8 cellular contexts compared by ENCODE assay signal in genomic region chr16:85610059-85610445, GRCh38. TPM values are rescaled to one million over a fixed set of nuclear protein-coding genes. Genes with fewer than 3 reads are reported as not detected.
A peak's percentile ranks its signal among the peaks of the same experiment; 100 is the strongest.
DNase-seq lines count a peak whose midpoint lies in the region; ATAC-seq and TF ChIP-seq lines count a peak whose summit lies in the region.

No MANE protein-coding gene starts in this region.

- WGBS in mesenchymal stem cell, result 33% methylated on average over 11 of the region's 11 CpGs

- H3K27ac ChIP-seq in VCaP (peak overlapping the region; percentile 85), mesenchymal stem cell (ENCODE audit: low read length, poor library complexity, severe bottlenecking) (no peak overlapping the region), brain microvascular endothelial cell (no peak overlapping the region)

- in situ Hi-C loops in brain microvascular endothelial cell (cut with HindIII; ENCODE audit: low pct_ligation_motif_present, low sequenced_read_pairs), result no loop called here

- H3K9me3 ChIP-seq in mesenchymal stem cell (ENCODE audit: control insufficient read depth, low read length), result no peaks in the 10 kb centered on the region

- H3K14ac ChIP-seq in mesenchymal stem cell (ENCODE audit: low read length in 2 of 2), result no peak overlapping the region

- peaks cover 52% of the 10 kb centered on the region for H3K4me1 ChIP-seq in mesenchymal stem cell (ENCODE audit: control insufficient read depth, insufficient read depth, low read depth, low read length)

- no peaks in the 10 kb centered on the region for H3K27me3 ChIP-seq in mesenchymal stem cell (ENCODE audit: control insufficient read depth in 1 of 2, insufficient read depth in 1 of 2, low read length in 2 of 2)
- H3K27me3 ChIP-seq in brain microvascular endothelial cell (replicated peaks), result peaks cover 3% of the 10 kb centered on the region

- TF ChIP-seq CTCF in VCaP (conservative IDR thresholded peaks at IDR 0.05), result no peak
- no peak for TF ChIP-seq CTCF in brain microvascular endothelial cell (IDR thresholded peaks at IDR 0.05; ENCODE audit: low read depth, low read length, missing control alignments)

- peak overlapping the region; percentile 19 for H3K4me2 ChIP-seq in mesenchymal stem cell (ENCODE audit: low read length, poor library complexity, severe bottlenecking)

- no peaks in the 10 kb centered on the region for H3K27me3 Mint-ChIP-seq in stimulated activated naive CD8-positive, alpha-beta T cell treated with anti-CD3 and anti-CD28 coated beads, Interleukin-15, amount 100 ng/mL, for 72 hours

- H3K4me3 ChIP-seq in mesenchymal stem cell (ENCODE audit: insufficient read depth in 1 of 2, low read depth in 1 of 2, low read length in 2 of 2) (peak overlapping the region in 1 of 2 experiments; percentile 41), brain microvascular endothelial cell (ENCODE audit: low read depth, low read length) (no peak overlapping the region)

- DNase-seq in stimulated activated naive CD8-positive, alpha-beta T cell treated with anti-CD3 and anti-CD28 coated beads, Interleukin-15, amount 100 ng/mL, for 72 hours, result no peak
- DNase-seq in stimulated activated naive CD8-positive, alpha-beta T cell treated with anti-CD3 and anti-CD28 coated beads, Interleukin-15, Interleukin-2, amounts not matched to agents 100 U/mL and 50 U/mL, for 24 hours, result no peak
- no peak for DNase-seq in mesenchymal stem cell
- DNase-seq in CD1c-positive myeloid dendritic cell (ENCODE audit: extremely low spot score), result no peak
- no peak for DNase-seq in UCSD-AML1 (lab: John Stamatoyannopoulos, UW; ENCODE audit: unreplicated experiment)
- DNase-seq in brain microvascular endothelial cell, result no peak

- H3K4me1 Mint-ChIP-seq in stimulated activated naive CD8-positive, alpha-beta T cell treated with anti-CD3 and anti-CD28 coated beads, Interleukin-15, amount 100 ng/mL, for 72 hours, result peaks cover 61% of the 10 kb centered on the region

- no peak overlapping the region for H3K27ac Mint-ChIP-seq in stimulated activated naive CD8-positive, alpha-beta T cell treated with anti-CD3 and anti-CD28 coated beads, Interleukin-15, amount 100 ng/mL, for 72 hours

- H3K4ac ChIP-seq in mesenchymal stem cell (ENCODE audit: low read depth in 1 of 2, low read length in 2 of 2), result peak overlapping the region; percentile 7 to 55

- H2BK12ac ChIP-seq in mesenchymal stem cell (ENCODE audit: low read length in 2 of 2), result peak overlapping the region; percentile 0 to 47

- H3K36me3 ChIP-seq in mesenchymal stem cell (ENCODE audit: control insufficient read depth in 1 of 2, insufficient read depth in 2 of 2, low read depth in 1 of 2, low read length in 2 of 2) (peaks cover 0 to 13% of the 10 kb centered on the region in 2 experiments), brain microvascular endothelial cell (replicated peaks) (no peaks in the 10 kb centered on the region)

- H4K91ac ChIP-seq in mesenchymal stem cell (ENCODE audit: low read length), result peak overlapping the region; percentile 16

- no peaks in the 10 kb centered on the region for H3K9me3 Mint-ChIP-seq in stimulated activated naive CD8-positive, alpha-beta T cell treated with anti-CD3 and anti-CD28 coated beads, Interleukin-15, amount 100 ng/mL, for 72 hours

- H4K8ac ChIP-seq in mesenchymal stem cell (ENCODE audit: low read length), result peak overlapping the region; percentile 80

- peaks cover 44% of the 10 kb centered on the region for H3K79me1 ChIP-seq in mesenchymal stem cell (replicated peaks; ENCODE audit: low read length, poor library complexity, severe bottlenecking)

- peak overlapping the region; percentile 70 to 71 for H3K4me3 Mint-ChIP-seq in stimulated activated naive CD8-positive, alpha-beta T cell treated with anti-CD3 and anti-CD28 coated beads, Interleukin-15, amount 100 ng/mL, for 72 hours

- H3K18ac ChIP-seq in mesenchymal stem cell (ENCODE audit: low read depth in 1 of 2, low read length in 2 of 2), result peak overlapping the region; percentile 34 to 88

- H2BK5ac ChIP-seq in mesenchymal stem cell (ENCODE audit: low read depth, low read length, poor library complexity, severe bottlenecking), result no peak overlapping the region

- no peak overlapping the region for H2AFZ ChIP-seq in mesenchymal stem cell (ENCODE audit: low read depth, low read length)

- H2BK120ac ChIP-seq in mesenchymal stem cell (ENCODE audit: low read depth, low read length), result no peak overlapping the region

- H2BK15ac ChIP-seq in mesenchymal stem cell (ENCODE audit: low read depth, poor library complexity, severe bottlenecking), result no peak overlapping the region

- H3K23ac ChIP-seq in mesenchymal stem cell (ENCODE audit: low read length in 2 of 2), result peak overlapping the region in 1 of 2 experiments; percentile 79

- peak overlapping the region; percentile 3 for H2AK5ac ChIP-seq in mesenchymal stem cell (ENCODE audit: low read length, severe bottlenecking)

- no peak for ATAC-seq in stimulated activated naive CD8-positive, alpha-beta T cell treated with anti-CD3 and anti-CD28 coated beads, Interleukin-15, amount 100 ng/mL, for 72 hours
- ATAC-seq in stimulated activated naive CD8-positive, alpha-beta T cell treated with anti-CD3 and anti-CD28 coated beads, Interleukin-15, Interleukin-2, amounts not matched to agents 100 U/mL and 50 U/mL, for 24 hours, result no peak
- no peak for ATAC-seq in HG02981 (IDR thresholded peaks at IDR 0.05; ENCODE audit: unreplicated experiment)

- H3K9ac ChIP-seq in mesenchymal stem cell (ENCODE audit: low read length), result peak overlapping the region; percentile 2

RNA-seq across cellular contexts. Expression of gene GSE1, which starts 3.1 kb away (rescaled TPM):
- polyA plus RNA-seq in mesenchymal stem cell (2013, experiment 1 of 2), result 39.2 TPM
- 38.5 TPM for polyA plus RNA-seq in mesenchymal stem cell (2013, experiment 2 of 2)
